In genomic region chr11:914204-914603, GRCh38 we compare ENCODE assay signal across 1 cellular context.
A peak's percentile ranks its signal among the peaks of the same experiment; 100 is the strongest.
TF ChIP-seq lines count a peak whose summit lies in the region.

No MANE protein-coding gene starts in this region.

TF ChIP-seq in HepG2, 621 proteins besides CTCF, POLR2A, EP300 and RAD21:
- TF ChIP-seq, protein P1, sequence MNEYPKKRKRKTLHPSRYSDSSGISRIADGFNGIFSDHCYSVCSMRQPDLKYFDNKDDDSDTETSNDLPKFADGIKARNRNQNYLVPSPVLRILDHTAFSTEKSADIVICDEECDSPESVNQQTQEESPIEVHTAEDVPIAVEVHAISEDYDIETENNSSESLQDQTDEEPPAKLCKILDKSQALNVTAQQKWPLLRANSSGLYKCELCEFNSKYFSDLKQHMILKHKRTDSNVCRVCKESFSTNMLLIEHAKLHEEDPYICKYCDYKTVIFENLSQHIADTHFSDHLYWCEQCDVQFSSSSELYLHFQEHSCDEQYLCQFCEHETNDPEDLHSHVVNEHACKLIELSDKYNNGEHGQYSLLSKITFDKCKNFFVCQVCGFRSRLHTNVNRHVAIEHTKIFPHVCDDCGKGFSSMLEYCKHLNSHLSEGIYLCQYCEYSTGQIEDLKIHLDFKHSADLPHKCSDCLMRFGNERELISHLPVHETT (CRISPR knock-in tag; conservative IDR thresholded peaks at IDR 0.05): 0 out of 2 replicates have a peak, but pooled peaks have one; percentile 4
- TF ChIP-seq ZNF546 (CRISPR knock-in tag; conservative IDR thresholded peaks at IDR 0.05): no peak
- TF ChIP-seq ZNF33B (CRISPR knock-in tag; IDR thresholded peaks at IDR 0.05): no peak
- no peak for TF ChIP-seq SALL1 (CRISPR knock-in tag; IDR thresholded peaks at IDR 0.05)
- no peak for TF ChIP-seq ZNF17 (CRISPR knock-in tag; IDR thresholded peaks at IDR 0.05)
- TF ChIP-seq PHB2 (IDR thresholded peaks at IDR 0.05; ENCODE audit: partially characterized antibody): no peak
- TF ChIP-seq, protein P2, sequence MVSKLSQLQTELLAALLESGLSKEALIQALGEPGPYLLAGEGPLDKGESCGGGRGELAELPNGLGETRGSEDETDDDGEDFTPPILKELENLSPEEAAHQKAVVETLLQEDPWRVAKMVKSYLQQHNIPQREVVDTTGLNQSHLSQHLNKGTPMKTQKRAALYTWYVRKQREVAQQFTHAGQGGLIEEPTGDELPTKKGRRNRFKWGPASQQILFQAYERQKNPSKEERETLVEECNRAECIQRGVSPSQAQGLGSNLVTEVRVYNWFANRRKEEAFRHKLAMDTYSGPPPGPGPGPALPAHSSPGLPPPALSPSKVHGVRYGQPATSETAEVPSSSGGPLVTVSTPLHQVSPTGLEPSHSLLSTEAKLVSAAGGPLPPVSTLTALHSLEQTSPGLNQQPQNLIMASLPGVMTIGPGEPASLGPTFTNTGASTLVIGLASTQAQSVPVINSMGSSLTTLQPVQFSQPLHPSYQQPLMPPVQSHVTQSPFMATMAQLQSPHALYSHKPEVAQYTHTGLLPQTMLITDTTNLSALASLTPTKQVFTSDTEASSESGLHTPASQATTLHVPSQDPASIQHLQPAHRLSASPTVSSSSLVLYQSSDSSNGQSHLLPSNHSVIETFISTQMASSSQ (IDR thresholded peaks at IDR 0.05; ENCODE audit: low read depth): no peak
- TF ChIP-seq, protein P2 (CRISPR knock-in tag; IDR thresholded peaks at IDR 0.05; ENCODE audit: borderline replicate concordance): no peak
- no peak for TF ChIP-seq KLF12 (CRISPR knock-in tag; IDR thresholded peaks at IDR 0.05; ENCODE audit: borderline replicate concordance)
- TF ChIP-seq ZNF343 (CRISPR knock-in tag; IDR thresholded peaks at IDR 0.05): no peak
- no peak for TF ChIP-seq ZNF710 (CRISPR knock-in tag; IDR thresholded peaks at IDR 0.05; ENCODE audit: borderline replicate concordance)
- no peak for TF ChIP-seq ZNF326 (CRISPR knock-in tag; IDR thresholded peaks at IDR 0.05; ENCODE audit: borderline replicate concordance)
- TF ChIP-seq ZNF781 (CRISPR knock-in tag; IDR thresholded peaks at IDR 0.05; ENCODE audit: borderline replicate concordance, not compliant biosample characterization): no peak
- TF ChIP-seq ZNF615 (CRISPR knock-in tag; IDR thresholded peaks at IDR 0.05; ENCODE audit: borderline replicate concordance): no peak
- TF ChIP-seq ZNF713 (CRISPR knock-in tag; IDR thresholded peaks at IDR 0.05): no peak
- no peak for TF ChIP-seq TP53 (CRISPR knock-in tag; conservative IDR thresholded peaks at IDR 0.05)
- TF ChIP-seq SETDB1 (CRISPR knock-in tag; IDR thresholded peaks at IDR 0.05; ENCODE audit: borderline replicate concordance): no peak
- 0 out of 2 replicates have a peak, but pooled peaks have one; percentile 3 for TF ChIP-seq SRY (CRISPR knock-in tag; IDR thresholded peaks at IDR 0.05)
- TF ChIP-seq, protein P3, sequence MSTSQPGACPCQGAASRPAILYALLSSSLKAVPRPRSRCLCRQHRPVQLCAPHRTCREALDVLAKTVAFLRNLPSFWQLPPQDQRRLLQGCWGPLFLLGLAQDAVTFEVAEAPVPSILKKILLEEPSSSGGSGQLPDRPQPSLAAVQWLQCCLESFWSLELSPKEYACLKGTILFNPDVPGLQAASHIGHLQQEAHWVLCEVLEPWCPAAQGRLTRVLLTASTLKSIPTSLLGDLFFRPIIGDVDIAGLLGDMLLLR (CRISPR knock-in tag; IDR thresholded peaks at IDR 0.05): no peak
- TF ChIP-seq, protein P4, sequence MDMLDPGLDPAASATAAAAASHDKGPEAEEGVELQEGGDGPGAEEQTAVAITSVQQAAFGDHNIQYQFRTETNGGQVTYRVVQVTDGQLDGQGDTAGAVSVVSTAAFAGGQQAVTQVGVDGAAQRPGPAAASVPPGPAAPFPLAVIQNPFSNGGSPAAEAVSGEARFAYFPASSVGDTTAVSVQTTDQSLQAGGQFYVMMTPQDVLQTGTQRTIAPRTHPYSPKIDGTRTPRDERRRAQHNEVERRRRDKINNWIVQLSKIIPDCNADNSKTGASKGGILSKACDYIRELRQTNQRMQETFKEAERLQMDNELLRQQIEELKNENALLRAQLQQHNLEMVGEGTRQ (IDR thresholded peaks at IDR 0.05; ENCODE audit: low read depth, low read length): no peak
- TF ChIP-seq, protein P4 (CRISPR knock-in tag; IDR thresholded peaks at IDR 0.05; ENCODE audit: borderline replicate concordance): no peak
- TF ChIP-seq, protein P5, sequence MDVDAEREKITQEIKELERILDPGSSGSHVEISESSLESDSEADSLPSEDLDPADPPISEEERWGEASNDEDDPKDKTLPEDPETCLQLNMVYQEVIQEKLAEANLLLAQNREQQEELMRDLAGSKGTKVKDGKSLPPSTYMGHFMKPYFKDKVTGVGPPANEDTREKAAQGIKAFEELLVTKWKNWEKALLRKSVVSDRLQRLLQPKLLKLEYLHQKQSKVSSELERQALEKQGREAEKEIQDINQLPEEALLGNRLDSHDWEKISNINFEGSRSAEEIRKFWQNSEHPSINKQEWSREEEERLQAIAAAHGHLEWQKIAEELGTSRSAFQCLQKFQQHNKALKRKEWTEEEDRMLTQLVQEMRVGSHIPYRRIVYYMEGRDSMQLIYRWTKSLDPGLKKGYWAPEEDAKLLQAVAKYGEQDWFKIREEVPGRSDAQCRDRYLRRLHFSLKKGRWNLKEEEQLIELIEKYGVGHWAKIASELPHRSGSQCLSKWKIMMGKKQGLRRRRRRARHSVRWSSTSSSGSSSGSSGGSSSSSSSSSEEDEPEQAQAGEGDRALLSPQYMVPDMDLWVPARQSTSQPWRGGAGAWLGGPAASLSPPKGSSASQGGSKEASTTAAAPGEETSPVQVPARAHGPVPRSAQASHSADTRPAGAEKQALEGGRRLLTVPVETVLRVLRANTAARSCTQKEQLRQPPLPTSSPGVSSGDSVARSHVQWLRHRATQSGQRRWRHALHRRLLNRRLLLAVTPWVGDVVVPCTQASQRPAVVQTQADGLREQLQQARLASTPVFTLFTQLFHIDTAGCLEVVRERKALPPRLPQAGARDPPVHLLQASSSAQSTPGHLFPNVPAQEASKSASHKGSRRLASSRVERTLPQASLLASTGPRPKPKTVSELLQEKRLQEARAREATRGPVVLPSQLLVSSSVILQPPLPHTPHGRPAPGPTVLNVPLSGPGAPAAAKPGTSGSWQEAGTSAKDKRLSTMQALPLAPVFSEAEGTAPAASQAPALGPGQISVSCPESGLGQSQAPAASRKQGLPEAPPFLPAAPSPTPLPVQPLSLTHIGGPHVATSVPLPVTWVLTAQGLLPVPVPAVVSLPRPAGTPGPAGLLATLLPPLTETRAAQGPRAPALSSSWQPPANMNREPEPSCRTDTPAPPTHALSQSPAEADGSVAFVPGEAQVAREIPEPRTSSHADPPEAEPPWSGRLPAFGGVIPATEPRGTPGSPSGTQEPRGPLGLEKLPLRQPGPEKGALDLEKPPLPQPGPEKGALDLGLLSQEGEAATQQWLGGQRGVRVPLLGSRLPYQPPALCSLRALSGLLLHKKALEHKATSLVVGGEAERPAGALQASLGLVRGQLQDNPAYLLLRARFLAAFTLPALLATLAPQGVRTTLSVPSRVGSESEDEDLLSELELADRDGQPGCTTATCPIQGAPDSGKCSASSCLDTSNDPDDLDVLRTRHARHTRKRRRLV (CRISPR knock-in tag; IDR thresholded peaks at IDR 0.05): peak; percentile 35; the same call in 1 of the 2 replicates
- no peak for TF ChIP-seq ARNT (IDR thresholded peaks at IDR 0.05)
- no peak for TF ChIP-seq ZFP1 (CRISPR knock-in tag; IDR thresholded peaks at IDR 0.05)
- TF ChIP-seq SP4 (CRISPR knock-in tag; IDR thresholded peaks at IDR 0.05): no peak
- no peak for TF ChIP-seq SMC3 (IDR thresholded peaks at IDR 0.05; ENCODE audit: low read length)
- TF ChIP-seq TCF7 (IDR thresholded peaks at IDR 0.05; ENCODE audit: low read depth): no peak
- TF ChIP-seq HNRNPL (IDR thresholded peaks at IDR 0.05; ENCODE audit: low read depth, low read length): peak; percentile 72; the same call in 1 of the 2 replicates
- TF ChIP-seq MYNN (CRISPR knock-in tag; IDR thresholded peaks at IDR 0.05; ENCODE audit: low read depth): no peak
- 0 out of 2 replicates have a peak, but pooled peaks have one; percentile 41 for TF ChIP-seq ZNF235 (CRISPR knock-in tag; IDR thresholded peaks at IDR 0.05; ENCODE audit: borderline replicate concordance)
